ENCODE assay signal across 8 cellular contexts in the genomic region with DNA sequence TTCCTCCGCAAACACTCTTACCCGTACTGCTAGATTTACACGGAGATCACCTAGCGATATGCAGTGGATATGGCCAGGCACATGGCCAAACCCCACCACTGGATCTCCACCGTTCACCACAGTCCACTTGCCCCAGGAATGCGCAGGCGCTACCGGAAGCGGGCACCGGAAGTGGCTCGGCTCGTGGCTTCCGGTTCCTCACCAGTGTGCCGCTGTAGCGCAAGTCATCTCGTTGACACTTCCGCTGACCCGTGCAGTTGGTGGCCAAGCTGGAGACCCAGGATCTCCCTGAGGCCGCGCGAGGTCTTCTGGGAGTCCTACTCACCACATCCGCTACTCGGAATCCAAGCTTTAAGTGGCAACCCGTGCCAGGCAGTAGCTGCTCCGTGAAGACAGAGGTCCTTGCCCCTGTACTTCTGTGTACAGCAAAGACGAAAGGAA. TPM values are rescaled to one million over a fixed set of nuclear protein-coding genes. Genes with fewer than 3 reads are reported as not detected.
A peak's percentile ranks its signal among the peaks of the same experiment; 100 is the strongest.
DNase-seq lines count a peak whose midpoint lies in the region; ATAC-seq, FAIRE-seq and TF ChIP-seq lines count a peak whose summit lies in the region.

No MANE protein-coding gene starts in this region.

- peak overlapping the region; percentile 26 for H3K27ac Mint-ChIP-seq in T-helper 1 cell treated with Interleukin-12 subunit alpha and Interleukin-12 subunit beta and Interleukin-4 antibody, amounts not matched to agents 30 μg/mL and 1 μg/mL, for 36 hours
- peak overlapping the region in 3 of 6 donors; percentile 18 to 63 (median 26) for H3K27ac Mint-ChIP-seq in naive B cell

- H3K9me3 Mint-ChIP-seq in T-helper 1 cell treated with Interleukin-12 subunit alpha and Interleukin-12 subunit beta and Interleukin-4 antibody, amounts not matched to agents 30 μg/mL and 1 μg/mL, for 36 hours = peaks cover 34% of the 10 kb centered on the region
- H3K9me3 Mint-ChIP-seq in naive B cell = peaks cover 0 to 41% (median 11%) of the 10 kb centered on the region in 7 donors

- H3K9me3 ChIP-seq in BE2C (no peaks in the 10 kb centered on the region), suprapubic skin (no peaks in the 10 kb centered on the region)

- no peak for TF ChIP-seq CTCF in BE2C (IDR thresholded peaks at IDR 0.05; ENCODE audit: low read depth, low read length)
- no peak for TF ChIP-seq CTCF in suprapubic skin (IDR thresholded peaks at IDR 0.05)

- peaks cover 8% of the 10 kb centered on the region for H3K27me3 ChIP-seq in BE2C
- no peaks in the 10 kb centered on the region for H3K27me3 ChIP-seq in suprapubic skin

- H3K36me3 Mint-ChIP-seq in T-helper 1 cell treated with Interleukin-12 subunit alpha and Interleukin-12 subunit beta and Interleukin-4 antibody, amounts not matched to agents 30 μg/mL and 1 μg/mL, for 36 hours (ENCODE audit: low read depth) = peaks cover 34% of the 10 kb centered on the region
- H3K36me3 Mint-ChIP-seq in naive B cell = peaks cover 12 to 19% of the 10 kb centered on the region in 2 donors

- 76% methylated on average over 25 of the region's 26 CpGs for WGBS in suprapubic skin

- H3K4me1 ChIP-seq in BE2C (no peaks in the 10 kb centered on the region), suprapubic skin (no peaks in the 10 kb centered on the region)

- ATAC-seq in naive B cell (ENCODE audit: low read depth in 2 of 2) (peak; percentile 45 to 57), HG03280 (IDR thresholded peaks at IDR 0.05; ENCODE audit: unreplicated experiment) (no peak)

- DNase-seq in BE2C (peak; percentile 88), astrocyte of the hippocampus (ENCODE audit: low read depth, low spot score) (peak; percentile 49), naive B cell (peak; percentile 6), suprapubic skin (ENCODE audit: low spot score in 2 of 2) (peak in 1 of 2 donors; percentile 66), urothelium cell line (ENCODE audit: low spot score) (no peak), RKO (ENCODE audit: low spot score) (no peak)

- peaks cover 10% of the 10 kb centered on the region for H3K4me1 Mint-ChIP-seq in T-helper 1 cell treated with Interleukin-12 subunit alpha and Interleukin-12 subunit beta and Interleukin-4 antibody, amounts not matched to agents 30 μg/mL and 1 μg/mL, for 36 hours (ENCODE audit: low read depth)
- H3K4me1 Mint-ChIP-seq in naive B cell = peaks cover 5 to 18% (median 17%) of the 10 kb centered on the region in 3 donors

- no peaks in the 10 kb centered on the region for H3K27me3 Mint-ChIP-seq in T-helper 1 cell treated with Interleukin-12 subunit alpha and Interleukin-12 subunit beta and Interleukin-4 antibody, amounts not matched to agents 30 μg/mL and 1 μg/mL, for 36 hours (ENCODE audit: low read depth)
- H3K27me3 Mint-ChIP-seq in naive B cell = peaks cover 0 to 14% (median 8%) of the 10 kb centered on the region in 3 donors

- peak overlapping the region; percentile 67 for H3K4me3 ChIP-seq in BE2C (ENCODE audit: low read depth, low read length)
- peak overlapping the region; percentile 24 for H3K4me3 ChIP-seq in suprapubic skin

- no peak for TF ChIP-seq EP300 in suprapubic skin (IDR thresholded peaks at IDR 0.05)

- no peak overlapping the region for H3K4me3 Mint-ChIP-seq in T-helper 1 cell treated with Interleukin-12 subunit alpha and Interleukin-12 subunit beta and Interleukin-4 antibody, amounts not matched to agents 30 μg/mL and 1 μg/mL, for 36 hours
- H3K4me3 Mint-ChIP-seq in naive B cell = peak overlapping the region in 7 of 8 donors; percentile 71 to 83 (median 75)

- H3K36me3 ChIP-seq in BE2C (no peaks in the 10 kb centered on the region), suprapubic skin (peaks cover 8% of the 10 kb centered on the region)

- FAIRE-seq in urothelium cell line (lab: Jason Lieb, UNC) = no peak

- no peak overlapping the region for H3K27ac ChIP-seq in suprapubic skin

- no peak for TF ChIP-seq POLR2A in suprapubic skin (IDR thresholded peaks at IDR 0.05)

RNA-seq across cellular contexts. Expression of a gene that starts 11.5 kb away (rescaled TPM):
- polyA plus RNA-seq in BE2C (2012; ENCODE audit: insufficient read depth, insufficient read length, low read depth) = 3.9 TPM
- 1 to 10 TPM in 5 of 6 donors, under 1 TPM in 1; 0.78 to 3.2 (median 2.3) TPM for polyA plus RNA-seq in naive B cell (ENCODE audit: low read depth in 6 of 6)
- total RNA-seq in suprapubic skin = 1 to 10 TPM; 1.5 to 4.3 (median 2.4) TPM

RNA-seq across cellular contexts. Expression of a gene that starts 11.7 kb away (rescaled TPM):
- 77.0 TPM for polyA plus RNA-seq in BE2C (2012; ENCODE audit: insufficient read depth, insufficient read length, low read depth)
- 10 to 100 TPM; 17.0 to 48.8 (median 31.5) TPM for polyA plus RNA-seq in naive B cell (ENCODE audit: low read depth in 6 of 6)
- 10 to 100 TPM; 20.9 to 40.2 (median 26.4) TPM for total RNA-seq in suprapubic skin

RNA-seq across cellular contexts. Expression of a gene that starts 30.8 kb away (rescaled TPM):
- 7.5 TPM for polyA plus RNA-seq in BE2C (2012; ENCODE audit: insufficient read depth, insufficient read length, low read depth)
- 10 to 100 TPM in 2 of 6 donors, 1 to 10 TPM in 3, not detected in 1; 6.4 to 14.2 (median 8.9) TPM for polyA plus RNA-seq in naive B cell (ENCODE audit: low read depth in 6 of 6)
- 10 to 100 TPM in 1 of 4 donors, 1 to 10 TPM in 3; 8.4 to 14.9 (median 9.7) TPM for total RNA-seq in suprapubic skin

RNA-seq across cellular contexts. Expression of a gene that starts 31.0 kb away (rescaled TPM):
- 23.3 TPM for polyA plus RNA-seq in BE2C (2012; ENCODE audit: insufficient read depth, insufficient read length, low read depth)
- 10 to 100 TPM; 11.2 to 33.3 (median 14.9) TPM for polyA plus RNA-seq in naive B cell (ENCODE audit: low read depth in 6 of 6)
- 10 to 100 TPM in 3 of 4 donors, 1 to 10 TPM in 1; 9.7 to 20.9 (median 11.9) TPM for total RNA-seq in suprapubic skin

Comparison
In these comparisons a context has a peak if more than half of its experiments do, and no peak if none do; other contexts are left out.
1. DNase-seq: peak in BE2C (single experiment), astrocyte of the hippocampus (single experiment) and naive B cell (single experiment); none in urothelium cell line (single experiment) and RKO (single experiment).